ENCODE assay signal across 12 cellular contexts in the genomic region with DNA sequence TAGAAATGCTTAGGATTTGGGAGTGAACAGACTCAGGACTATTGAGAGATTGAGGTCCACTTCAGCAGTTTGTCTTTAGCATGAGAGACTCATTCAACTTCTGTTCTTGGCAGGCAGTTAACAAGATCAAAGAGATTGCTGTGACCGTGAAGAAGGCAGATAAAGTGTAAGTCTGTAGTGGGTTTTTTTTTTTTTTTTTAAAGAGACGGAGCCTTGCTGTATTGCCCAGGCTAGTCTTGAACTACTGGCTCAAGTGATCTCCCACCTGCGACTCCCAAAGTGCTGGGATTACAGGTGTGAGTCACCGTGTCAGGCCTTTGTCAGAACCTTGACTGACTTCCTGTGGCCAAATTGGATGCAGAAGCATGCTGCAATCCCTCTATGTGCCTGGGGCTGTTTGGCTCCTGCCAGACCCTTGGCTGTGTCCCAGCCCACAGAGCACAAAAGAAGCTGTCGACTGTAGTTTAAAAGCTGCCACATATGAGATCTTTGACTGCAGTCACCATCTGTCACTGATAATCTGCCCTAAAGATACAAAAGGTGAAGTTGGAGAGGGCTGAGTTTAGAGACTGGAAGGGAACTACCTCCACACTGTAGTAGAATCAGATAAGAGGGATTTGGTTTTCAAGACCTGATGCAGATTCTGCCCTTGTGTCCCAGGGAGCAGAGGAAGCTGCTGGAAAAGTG. TPM values are rescaled to one million over a fixed set of nuclear protein-coding genes. Genes with fewer than 3 reads are reported as not detected.
DNase-seq lines count a peak whose midpoint lies in the region; ATAC-seq and TF ChIP-seq lines count a peak whose summit lies in the region.
"Had no signal": no experiment of that assay in that cellular context is flagged by ENCODE, and none has a peak within 500 bp of the region (broad histone marks: within the 10 kb centered on the region; RNA-seq: fewer than 3 reads in every experiment).

No MANE protein-coding gene starts in this region.

- H3K36me3 ChIP-seq in cardiac muscle cell (peaks cover 67% of the 10 kb centered on the region), left ventricle myocardium inferior (peaks cover 98% of the 10 kb centered on the region), SJCRH30 (peaks cover 98% of the 10 kb centered on the region)
- H3K36me3 ChIP-seq: ovary had no signal

- TF ChIP-seq CTCF in cardiac muscle cell (IDR thresholded peaks at IDR 0.05; ENCODE audit: low read depth, low read length): no peak
- no peak for TF ChIP-seq CTCF in left ventricle myocardium inferior (IDR thresholded peaks at IDR 0.05; ENCODE audit: borderline replicate concordance)

- no peaks in the 10 kb centered on the region for H3K27me3 ChIP-seq in cardiac muscle cell
- no peaks in the 10 kb centered on the region for H3K27me3 ChIP-seq in left ventricle myocardium inferior (ENCODE audit: low read depth)
- H3K27me3 ChIP-seq in SJCRH30: no peaks in the 10 kb centered on the region
- H3K27me3 ChIP-seq: ovary had no signal

- TF ChIP-seq POLR2A in erythroblast (IDR thresholded peaks at IDR 0.05; ENCODE audit: low read length): no peak

- intact Hi-C loops in left ventricle myocardium inferior (cut with micrococcal nuclease): no loop called here

- peaks cover 21% of the 10 kb centered on the region for H3K4me1 ChIP-seq in cardiac muscle cell (ENCODE audit: low read depth)
- peaks cover 26% of the 10 kb centered on the region for H3K4me1 ChIP-seq in left ventricle myocardium inferior
- peaks cover 8% of the 10 kb centered on the region for H3K4me1 ChIP-seq in SJCRH30

- ATAC-seq in GM18870 (IDR thresholded peaks at IDR 0.05; ENCODE audit: unreplicated experiment) (no peak), HG03520 (IDR thresholded peaks at IDR 0.05; ENCODE audit: unreplicated experiment) (no peak), HG02981 (IDR thresholded peaks at IDR 0.05; ENCODE audit: unreplicated experiment) (no peak)

- peak overlapping the region; percentile 79 for H3K27ac ChIP-seq in cardiac muscle cell
- H3K27ac ChIP-seq in left ventricle myocardium inferior (replicated peaks): no peak overlapping the region
- H3K27ac ChIP-seq in SJCRH30: no peak overlapping the region
- H3K27ac ChIP-seq: ovary had no signal

- H3K4me3 ChIP-seq in cardiac muscle cell (no peak overlapping the region), left ventricle myocardium inferior (no peak overlapping the region), SJCRH30 (no peak overlapping the region)
- H3K4me3 ChIP-seq: ovary had no signal

- peak; percentile 14 to 70 for DNase-seq in cardiac muscle cell (ENCODE audit: low read depth in 1 of 2, low spot score in 1 of 2)
- DNase-seq in left ventricle myocardium inferior: no peak
- DNase-seq in SJCRH30: peak; percentile 62 to 67
- peak; percentile 33 to 71 for DNase-seq in erythroblast (lab: John Stamatoyannopoulos, UW)
- DNase-seq in stimulated activated CD4-positive, alpha-beta T cell treated with anti-CD3 and anti-CD28 coated beads, Interleukin-15, amount 100 ng/mL, for 24 hours: no peak
- DNase-seq: Calu3; head of caudate nucleus; ovary; stimulated activated CD8-positive, alpha-beta memory T cell treated with anti-CD3 and anti-CD28 coated beads, Interleukin-4, amount 100 ng/mL, for 48 hours had no signal

- no peaks in the 10 kb centered on the region for H3K9me3 ChIP-seq in cardiac muscle cell (ENCODE audit: low read depth)
- H3K9me3 ChIP-seq in left ventricle myocardium inferior (replicated peaks): no peaks in the 10 kb centered on the region
- no peaks in the 10 kb centered on the region for H3K9me3 ChIP-seq in SJCRH30 (replicated peaks)
- H3K9me3 ChIP-seq: ovary had no signal

RNA-seq across cellular contexts. Expression of a gene that starts 9.9 kb away (rescaled TPM):
- 370 and 424 TPM in 2 replicates for total RNA-seq in cardiac muscle cell
- 340 and 384 TPM in 2 replicates for polyA plus RNA-seq in cardiac muscle cell
- 197 TPM for total RNA-seq in left ventricle myocardium inferior
- total RNA-seq in SJCRH30 (2014; rRNA removed; shearing (Covaris generic)): 815 and 876 TPM in 2 replicates

RNA-seq across cellular contexts. Expression of a gene that starts 11.0 kb away (rescaled TPM):
- 42.6 and 99.4 TPM in 2 replicates for total RNA-seq in cardiac muscle cell
- polyA plus RNA-seq in cardiac muscle cell: 62.8 and 99.8 TPM in 2 replicates
- 97.4 TPM for total RNA-seq in left ventricle myocardium inferior
- 28.9 and 42.0 TPM in 2 replicates for total RNA-seq in SJCRH30 (2014; rRNA removed; shearing (Covaris generic))

RNA-seq across cellular contexts. Expression of a gene that starts 30.0 kb away (rescaled TPM):
- total RNA-seq in cardiac muscle cell (24.4 and 26.1 TPM in 2 replicates), left ventricle myocardium inferior (18.2 TPM)
- polyA plus RNA-seq in cardiac muscle cell: 26.4 and 27.0 TPM in 2 replicates
- total RNA-seq in SJCRH30 (2014; rRNA removed; shearing (Covaris generic)): 40.2 and 44.4 TPM in 2 replicates

RNA-seq across cellular contexts. Expression of a gene that starts 40.3 kb away (rescaled TPM):
- total RNA-seq in cardiac muscle cell (4.1 and 5.8 TPM in 2 replicates), left ventricle myocardium inferior (0.55 TPM)
- polyA plus RNA-seq in cardiac muscle cell: 1.0 and 1.3 TPM in 2 replicates
- total RNA-seq in SJCRH30 (2014; rRNA removed; shearing (Covaris generic)): 12.0 and 14.2 TPM in 2 replicates

RNA-seq across cellular contexts. Expression of a gene that starts 41.7 kb away (rescaled TPM):
- total RNA-seq in cardiac muscle cell (not detected in 2 replicates), left ventricle myocardium inferior (not detected)
- not detected in 2 replicates for polyA plus RNA-seq in cardiac muscle cell
- total RNA-seq in SJCRH30 (2014; rRNA removed; shearing (Covaris generic)): not detected in 2 replicates
- total RNA-seq: Calu3, ovary had no signal
- polyA plus RNA-seq: ovary had no signal

Comparison
In these comparisons a context has a peak if more than half of its experiments do, and no peak if none do; other contexts are left out.
1. DNase-seq: peak in cardiac muscle cell (2 of 2), SJCRH30 (2 of 2) and erythroblast (2 of 2); none in left ventricle myocardium inferior (single experiment) and stimulated activated CD4-positive, alpha-beta T cell treated with anti-CD3 and anti-CD28 coated beads, Interleukin-15, amount 100 ng/mL, for 24 hours (single experiment).